In genomic region chr11:42034821-42035220, GRCh38 we compare ENCODE assay signal across 26 cellular contexts.
"Had no signal": no experiment of that assay in that cellular context is flagged by ENCODE, and none has a peak within 500 bp of the region (broad histone marks: within the 10 kb centered on the region; RNA-seq: fewer than 3 reads in every experiment).

No MANE protein-coding gene starts in this region.

- H3K9me3 ChIP-seq: breast epithelium, psoas muscle, suprapubic skin, tibial artery, upper lobe of right lung had no signal

- H3K4me1 ChIP-seq: breast epithelium, esophagus squamous epithelium, parathyroid adenoma, psoas muscle, spleen, suprapubic skin, tibial artery, upper lobe of right lung had no signal

- H3K27ac ChIP-seq: breast epithelium, epithelial cell of prostate, esophagus squamous epithelium, parathyroid adenoma, psoas muscle, spleen, suprapubic skin, tibial artery, upper lobe of right lung had no signal

- H3K36me3 ChIP-seq: esophagus squamous epithelium, spleen, suprapubic skin, tibial artery, upper lobe of right lung had no signal

- H3K4me3 ChIP-seq: breast epithelium, esophagus squamous epithelium, psoas muscle, spleen, suprapubic skin, tibial artery, upper lobe of right lung had no signal

- H3K27me3 ChIP-seq: breast epithelium, esophagus squamous epithelium, spleen, suprapubic skin, tibial artery, upper lobe of right lung had no signal

- DNase-seq: activated CD4-positive, alpha-beta memory T cell treated with anti-CD3 and anti-CD28 coated beads for 36 hours; activated CD4-positive, alpha-beta T cell treated with anti-CD3 and anti-CD28 coated beads, Interleukin-2, amount 10 ng/mL, durations not matched to agents 24 days and 14 days; activated CD4-positive, CD25-positive, alpha-beta regulatory T cell treated with anti-CD3 and anti-CD28 coated beads, Interleukin-2, amount 50 U/mL, for 72 hours; activated CD8-positive, alpha-beta memory T cell treated with anti-CD3 and anti-CD28 coated beads, Interleukin-2, amount 50 U/mL, for 4 hours; activated gamma-delta T cell treated with Interleukin-2 at 50 U/mL for 16 hours; activated naive CD8-positive, alpha-beta T cell treated with anti-CD3 and anti-CD28 coated beads, Interleukin-2, amount 50 U/mL, for 24 hours; activated T-cell treated with anti-CD3 and anti-CD28 coated beads, Interleukin-2, amount 50 U/mL, for 1 hour; amygdala; esophagus squamous epithelium; foreskin melanocyte; glutamatergic neuron; islet precursor cell; left ventricle myocardium superior; nucleus accumbens; psoas muscle; right cardiac atrium; spleen; stimulated activated naive CD4-positive, alpha-beta T cell; T-helper 9 cell; tibial artery; upper lobe of right lung had no signal

- ATAC-seq: activated naive CD8-positive, alpha-beta T cell treated with anti-CD3 and anti-CD28 coated beads, Interleukin-2, amount 50 U/mL, for 24 hours; activated T-helper 17 cell treated with anti-CD3 and anti-CD28 coated beads, Interleukin-2, amount 50 U/mL, for 72 hours; left ventricle myocardium superior; psoas muscle; right cardiac atrium; upper lobe of right lung had no signal
